8 cellular contexts compared by ENCODE assay signal in the genomic region with DNA sequence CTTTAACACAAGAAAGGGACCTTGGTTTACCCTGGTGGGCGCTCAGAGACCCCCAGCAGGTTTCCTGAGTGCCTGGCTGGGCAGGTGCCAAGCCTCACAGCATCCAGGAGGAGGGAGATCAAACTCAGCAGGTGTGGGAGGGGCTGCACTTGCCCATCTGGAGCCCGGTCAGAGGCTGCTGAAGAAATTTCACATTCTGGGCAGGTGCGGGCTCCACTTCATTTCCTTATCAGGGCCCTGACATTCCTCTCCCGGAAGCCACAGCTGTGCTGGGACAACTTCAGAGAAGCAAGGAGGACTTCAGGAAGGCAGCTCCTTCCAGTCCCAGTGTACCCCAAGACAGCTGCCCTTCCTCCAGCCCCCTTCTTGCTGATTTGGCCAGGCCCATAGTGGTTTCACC.
DNase-seq lines count a peak whose midpoint lies in the region.

No MANE protein-coding gene starts in this region.

- intact Hi-C loops in posterior vena cava (cut with DNase I) = no loop called here

- DNase-seq in NCI-H2196 (lab: John Stamatoyannopoulos, UW; ENCODE audit: unreplicated experiment) = peak; percentile 30
- no peak for DNase-seq in NCI-H2196 treated with DMSO at 0.1 percent for 48 hours (lab: John Stamatoyannopoulos, UW; ENCODE audit: unreplicated experiment)
- DNase-seq in NCI-H2107 (lab: John Stamatoyannopoulos, UW) = peak; percentile 59
- DNase-seq in posterior vena cava (ENCODE audit: low spot score) = peak; percentile 47
- DNase-seq in stimulated activated CD4-positive, alpha-beta T cell treated with anti-CD3 and anti-CD28 coated beads, Interleukin-4, amount 100 ng/mL, for 24 hours = no peak
- DNase-seq in AG08395 (ENCODE audit: low spot score) = no peak
- DNase-seq in islet precursor cell = no peak

- H3K27ac ChIP-seq in cingulate gyrus (ENCODE audit: low read depth, low read length) = peak overlapping the region; percentile 87

Comparison
In these comparisons a context has a peak if more than half of its experiments do, and no peak if none do; other contexts are left out.
1. DNase-seq: peak in NCI-H2196 (single experiment), NCI-H2107 (single experiment) and posterior vena cava (single experiment); none in NCI-H2196 treated with DMSO at 0.1 percent for 48 hours (single experiment), stimulated activated CD4-positive, alpha-beta T cell treated with anti-CD3 and anti-CD28 coated beads, Interleukin-4, amount 100 ng/mL, for 24 hours (single experiment), AG08395 (single experiment) and islet precursor cell (single experiment).